In the genomic region with DNA sequence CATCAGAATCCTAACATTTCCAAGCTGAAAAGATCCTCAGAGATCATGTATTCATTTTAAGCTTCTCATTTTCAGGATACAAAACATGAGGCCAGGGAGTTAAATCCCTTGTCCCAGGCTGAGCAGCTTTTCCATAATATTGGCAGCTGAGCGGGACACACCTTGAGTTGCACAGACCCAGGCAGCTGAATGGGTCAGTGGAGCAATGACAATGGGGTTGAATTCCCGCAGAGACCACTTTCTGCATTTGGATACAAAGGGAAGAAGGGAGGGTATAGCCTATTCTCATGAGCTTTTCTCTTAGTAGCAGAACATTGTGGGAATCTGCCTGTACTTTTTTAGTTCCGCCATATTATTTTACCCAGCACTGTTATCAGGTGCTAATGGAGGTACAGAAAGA, we compare ENCODE assay signal across 26 cellular contexts. TPM values are rescaled to one million over a fixed set of nuclear protein-coding genes. Genes with fewer than 3 reads are reported as not detected.
"Had no signal": no experiment of that assay in that cellular context is flagged by ENCODE, and none has a peak within 500 bp of the region (broad histone marks: within the 10 kb centered on the region; RNA-seq: fewer than 3 reads in every experiment).

No MANE protein-coding gene starts in this region.

- H3K4me3 Mint-ChIP-seq: activated B cell treated with CpG ODN at 0.5 μM for 24 hours; activated CD4-positive, alpha-beta T cell treated with anti-CD3 and anti-CD28 coated beads for 36 hours; activated naive CD8-positive, alpha-beta T cell; activated T-cell treated with anti-CD3 and anti-CD28 coated beads, Interleukin-2, amount 50 U/mL, for 24 hours; activated T-helper 17 cell treated with anti-CD3 and anti-CD28 coated beads, Interleukin-2, amount 50 U/mL, for 72 hours; naive B cell had no signal

- H3K4me1 ChIP-seq: upper lobe of right lung had no signal

- H3K4me1 Mint-ChIP-seq: activated B cell treated with CpG ODN at 0.5 μM for 24 hours; activated CD4-positive, alpha-beta T cell treated with anti-CD3 and anti-CD28 coated beads for 36 hours; activated T-helper 17 cell treated with anti-CD3 and anti-CD28 coated beads, Interleukin-2, amount 50 U/mL, for 72 hours had no signal

- H3K27me3 ChIP-seq: heart left ventricle had no signal

- ATAC-seq: activated CD4-positive, alpha-beta T cell treated with anti-CD3 and anti-CD28 coated beads for 36 hours; activated T-helper 17 cell treated with anti-CD3 and anti-CD28 coated beads, Interleukin-2, amount 50 U/mL, for 72 hours; heart left ventricle; left colon; mucosa of descending colon; sciatic nerve; upper lobe of right lung had no signal

- H3K27ac ChIP-seq: coronary artery, heart left ventricle, thoracic aorta, upper lobe of right lung had no signal

- H3K27ac Mint-ChIP-seq: activated B cell treated with CpG ODN at 0.5 μM for 24 hours; activated CD4-positive, alpha-beta T cell treated with anti-CD3 and anti-CD28 coated beads for 36 hours; activated naive CD8-positive, alpha-beta T cell; activated T-cell treated with anti-CD3 and anti-CD28 coated beads, Interleukin-2, amount 50 U/mL, for 24 hours; activated T-helper 17 cell treated with anti-CD3 and anti-CD28 coated beads, Interleukin-2, amount 50 U/mL, for 72 hours; naive B cell had no signal

- DNase-seq: activated B cell treated with CpG ODN at 0.5 μM for 24 hours; activated CD4-positive, alpha-beta T cell treated with anti-CD3 and anti-CD28 coated beads for 36 hours; activated CD4-positive, alpha-beta T cell treated with anti-CD3 and anti-CD28 coated beads, Interleukin-2, amount 50 U/mL, for 4 hours; activated CD8-positive, alpha-beta memory T cell treated with anti-CD3 and anti-CD28 coated beads for 24 hours; activated CD8-positive, alpha-beta memory T cell treated with anti-CD3 and anti-CD28 coated beads, Interleukin-2, amount 50 U/mL, for 4 hours; activated naive CD4-positive, alpha-beta T cell; activated T-cell treated with anti-CD3 and anti-CD28 coated beads, Interleukin-2, amount 50 U/mL, for 24 hours; cerebellar nuclear complex; heart left ventricle; left colon; mesendoderm; mucosa of descending colon; naive B cell; occipital lobe; stimulated activated CD4-positive, alpha-beta T cell treated with anti-CD3 and anti-CD28 coated beads, Interleukin-4, amount 100 ng/mL, for 1 hour; stimulated activated naive CD4-positive, alpha-beta T cell treated with Interleukin-2 at 50 U/mL for 16 hours; T-helper 9 cell; upper lobe of right lung had no signal

- H3K4me3 ChIP-seq: coronary artery, heart left ventricle, mucosa of descending colon, thoracic aorta, upper lobe of right lung had no signal

- H3K9me3 ChIP-seq: heart left ventricle, mucosa of descending colon, thoracic aorta, upper lobe of right lung had no signal

- FAIRE-seq: keratinocyte had no signal

- H3K36me3 Mint-ChIP-seq: activated naive CD8-positive, alpha-beta T cell; naive B cell had no signal

- H3K9me3 Mint-ChIP-seq: activated B cell treated with CpG ODN at 0.5 μM for 24 hours; activated T-cell treated with anti-CD3 and anti-CD28 coated beads, Interleukin-2, amount 50 U/mL, for 24 hours; activated T-helper 17 cell treated with anti-CD3 and anti-CD28 coated beads, Interleukin-2, amount 50 U/mL, for 72 hours had no signal

- H3K36me3 ChIP-seq: heart left ventricle, thoracic aorta, upper lobe of right lung had no signal

RNA-seq across cellular contexts. Expression of gene PRR15, which starts 49.5 kb away (rescaled TPM):
- total RNA-seq: activated B cell treated with CpG ODN at 0.5 μM for 24 hours; activated CD4-positive, alpha-beta T cell treated with anti-CD3 and anti-CD28 coated beads for 36 hours; activated T-helper 17 cell treated with anti-CD3 and anti-CD28 coated beads, Interleukin-2, amount 50 U/mL, for 72 hours; occipital lobe; sciatic nerve; T-helper 1 cell treated with Interleukin-12 subunit alpha and Interleukin-12 subunit beta and Interleukin-4 antibody, amounts not matched to agents 30 ng/mL and 1 ng/mL, for 36 hours had no signal
- polyA plus RNA-seq: neural cell had no signal
